In genomic region chr19:30109565-30109964, GRCh38 we compare ENCODE assay signal across 25 cellular contexts.
DNase-seq lines count a peak whose midpoint lies in the region; ATAC-seq and TF ChIP-seq lines count a peak whose summit lies in the region.
"Had no signal": no experiment of that assay in that cellular context is flagged by ENCODE, and none has a peak within 500 bp of the region (broad histone marks: within the 10 kb centered on the region; RNA-seq: fewer than 3 reads in every experiment).

No MANE protein-coding gene starts in this region.

- H3F3A ChIP-seq in PC-3 (ENCODE audit: low read length, unreplicated experiment): no peaks in the 10 kb centered on the region

- H3K79me2 ChIP-seq in OCI-LY3 (ENCODE audit: low read length): no peaks in the 10 kb centered on the region
- H3K79me2 ChIP-seq in PC-3 (ENCODE audit: low read length): no peaks in the 10 kb centered on the region

- CTCF ChIA-PET in PC-3 (lab: Charles Lee): no interaction called here

- no peaks in the 10 kb centered on the region for H4K20me1 ChIP-seq in OCI-LY3 (ENCODE audit: insufficient read depth, low read length)
- no peaks in the 10 kb centered on the region for H4K20me1 ChIP-seq in PC-3 (ENCODE audit: low read length)
- H4K20me1 ChIP-seq: BLaER1 treated with 17β-estradiol and CSF1 and Interleukin-3, amounts not matched to agents 10 nM and 100 nM had no signal

- H3K4me2 ChIP-seq in OCI-LY3 (ENCODE audit: low read length) (peak overlapping the region; percentile 6; the same call in 1 of the 2 replicates), PC-3 (ENCODE audit: low read length) (no peak overlapping the region)
- H3K4me2 ChIP-seq: A549; BLaER1 treated with 17β-estradiol and CSF1 and Interleukin-3, amounts not matched to agents 10 nM and 100 nM had no signal

- no peak for TF ChIP-seq CTCF in OCI-LY3 (IDR thresholded peaks at IDR 0.05; ENCODE audit: low read depth, low read length)
- no peak for TF ChIP-seq CTCF in PC-3 (conservative IDR thresholded peaks at IDR 0.05; ENCODE audit: low read depth, low read length)

- H3K9me3 ChIP-seq in OCI-LY3 (ENCODE audit: insufficient read depth, low read length) (no peaks in the 10 kb centered on the region), PC-3 (ENCODE audit: low read length) (no peaks in the 10 kb centered on the region)
- H3K9me3 ChIP-seq: A549; BLaER1 treated with 17β-estradiol and CSF1 and Interleukin-3, amounts not matched to agents 10 nM and 100 nM had no signal

- H2AFZ ChIP-seq in OCI-LY3 (ENCODE audit: low read depth, low read length): no peak overlapping the region
- no peak overlapping the region for H2AFZ ChIP-seq in PC-3 (ENCODE audit: low read length)

- ATAC-seq in GM19463 (IDR thresholded peaks at IDR 0.05; ENCODE audit: unreplicated experiment) (peak; percentile 58), HG02678 (IDR thresholded peaks at IDR 0.05; ENCODE audit: unreplicated experiment) (peak; percentile 50), PC-3 (no peak), GM19395 (IDR thresholded peaks at IDR 0.05; ENCODE audit: unreplicated experiment) (no peak)
- ATAC-seq: A549, K562 had no signal

- H3K27ac ChIP-seq in OCI-LY3 (ENCODE audit: low read length): no peak overlapping the region
- H3K27ac ChIP-seq in PC-3 (ENCODE audit: low read length): no peak overlapping the region
- H3K27ac ChIP-seq: A549; BLaER1 treated with 17β-estradiol and CSF1 and Interleukin-3, amounts not matched to agents 10 nM and 100 nM had no signal

- H3K9ac ChIP-seq in OCI-LY3 (ENCODE audit: low read length) (no peak overlapping the region), PC-3 (ENCODE audit: low read length) (no peak overlapping the region)
- H3K9ac ChIP-seq: BLaER1 treated with 17β-estradiol and CSF1 and Interleukin-3, amounts not matched to agents 10 nM and 100 nM had no signal

- no TSS peak for BruUV-seq in PC-3 (replicated peaks; lab: Mats Ljungman, UMichigan)

- H3K4me3 ChIP-seq in OCI-LY3 (ENCODE audit: low read length) (no peak overlapping the region), PC-3 (ENCODE audit: low read length) (no peak overlapping the region)
- H3K4me3 ChIP-seq: A549; BLaER1 treated with 17β-estradiol and CSF1 and Interleukin-3, amounts not matched to agents 10 nM and 100 nM; K562 had no signal

- DNase-seq in DMS153 (lab: John Stamatoyannopoulos, UW) (no peak), PC-3 (no peak), OCI-M2 (lab: John Stamatoyannopoulos, UW; ENCODE audit: unreplicated experiment) (no peak)
- DNase-seq: AML-193; CD4-positive, alpha-beta T cell; DMS53; GOT3; HCEC 1CT; MV-4-11; NCI-H1105; NCI-H1436 treated with DMSO at 0.1 percent for 48 hours; NCI-H187 treated with DMSO at 0.1 percent for 48 hours; NCI-H2171 treated with DMSO at 0.1 percent for 48 hours; NCI-H524 treated with DMSO at 0.1 percent for 48 hours; NCI-H774; RPMI8226; SHP77; T-helper 1 cell had no signal

- H3K27me3 ChIP-seq in OCI-LY3 (ENCODE audit: low read depth, low read length) (peaks cover 11% of the 10 kb centered on the region; the same call in 1 of the 2 replicates), PC-3 (ENCODE audit: low read length) (peaks cover 11% of the 10 kb centered on the region; the same call in 1 of the 2 replicates)
- H3K27me3 ChIP-seq: BLaER1 treated with 17β-estradiol and CSF1 and Interleukin-3, amounts not matched to agents 10 nM and 100 nM had no signal

- POLR2A ChIA-PET in PC-3 (lab: Charles Lee; ENCODE audit: unreplicated experiment): no interaction called here

- intact Hi-C loops in PC-3 (cut with micrococcal nuclease): no loop called here

- peaks cover 11% of the 10 kb centered on the region for H3K4me1 ChIP-seq in OCI-LY3 (ENCODE audit: low read length)
- no peaks in the 10 kb centered on the region for H3K4me1 ChIP-seq in PC-3 (ENCODE audit: insufficient read depth, low read length)
- H3K4me1 ChIP-seq: A549; BLaER1 treated with 17β-estradiol and CSF1 and Interleukin-3, amounts not matched to agents 10 nM and 100 nM had no signal

- no peaks in the 10 kb centered on the region for H3K9me2 ChIP-seq in PC-3 (replicated peaks; ENCODE audit: low read length)

- H3K36me3 ChIP-seq in OCI-LY3 (replicated peaks; ENCODE audit: low read depth, low read length) (no peaks in the 10 kb centered on the region), PC-3 (ENCODE audit: low read depth, low read length) (no peaks in the 10 kb centered on the region)
- H3K36me3 ChIP-seq: BLaER1 treated with 17β-estradiol and CSF1 and Interleukin-3, amounts not matched to agents 10 nM and 100 nM had no signal

Comparison
In these comparisons a context has a peak if more than half of its experiments do, and no peak if none do; other contexts are left out.
1. ATAC-seq: peak in GM19463 (single experiment) and HG02678 (single experiment); none in PC-3 (single experiment) and GM19395 (single experiment).